Comparison of ENCODE assay signal across 1 cellular context in the genomic region with DNA sequence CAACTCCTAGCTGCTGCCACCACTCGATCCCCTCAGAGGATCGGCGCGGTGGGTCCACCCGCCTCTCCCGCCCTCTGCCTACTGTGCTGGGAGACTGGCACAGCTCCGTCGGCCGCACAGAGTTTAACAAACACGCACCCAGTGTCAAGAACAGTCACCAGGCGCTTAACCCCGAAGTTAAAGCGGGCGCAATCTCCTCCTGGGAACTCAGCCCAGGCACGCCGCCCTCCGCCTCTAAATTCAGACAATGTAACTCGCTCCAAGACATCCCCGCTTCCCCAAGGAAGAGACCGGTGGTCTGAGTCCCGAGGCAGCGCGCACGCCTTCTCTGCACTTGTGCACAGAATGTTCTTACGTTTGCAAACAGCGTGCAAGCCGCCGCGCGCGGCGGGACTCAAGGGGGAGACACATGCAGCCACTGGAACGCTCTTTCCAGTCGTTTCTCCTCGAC.
TF ChIP-seq lines count a peak whose summit lies in the region.

No MANE protein-coding gene starts in this region.

TF ChIP-seq in K562, 482 proteins besides CTCF, POLR2A, EP300 and RAD21 (continued from another document):
- TF ChIP-seq, protein P1, sequence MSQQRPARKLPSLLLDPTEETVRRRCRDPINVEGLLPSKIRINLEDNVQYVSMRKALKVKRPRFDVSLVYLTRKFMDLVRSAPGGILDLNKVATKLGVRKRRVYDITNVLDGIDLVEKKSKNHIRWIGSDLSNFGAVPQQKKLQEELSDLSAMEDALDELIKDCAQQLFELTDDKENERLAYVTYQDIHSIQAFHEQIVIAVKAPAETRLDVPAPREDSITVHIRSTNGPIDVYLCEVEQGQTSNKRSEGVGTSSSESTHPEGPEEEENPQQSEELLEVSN (IDR thresholded peaks at IDR 0.05; ENCODE audit: borderline replicate concordance in 1 of 2, extremely low read depth in 1 of 2, insufficient read depth in 1 of 2, insufficient read length in 1 of 2, low read depth in 1 of 2, low read length in 1 of 2, poor library complexity in 1 of 2, severe bottlenecking in 1 of 2) = peak in 1 of 2 experiments; percentile 70
